In the genomic region with DNA sequence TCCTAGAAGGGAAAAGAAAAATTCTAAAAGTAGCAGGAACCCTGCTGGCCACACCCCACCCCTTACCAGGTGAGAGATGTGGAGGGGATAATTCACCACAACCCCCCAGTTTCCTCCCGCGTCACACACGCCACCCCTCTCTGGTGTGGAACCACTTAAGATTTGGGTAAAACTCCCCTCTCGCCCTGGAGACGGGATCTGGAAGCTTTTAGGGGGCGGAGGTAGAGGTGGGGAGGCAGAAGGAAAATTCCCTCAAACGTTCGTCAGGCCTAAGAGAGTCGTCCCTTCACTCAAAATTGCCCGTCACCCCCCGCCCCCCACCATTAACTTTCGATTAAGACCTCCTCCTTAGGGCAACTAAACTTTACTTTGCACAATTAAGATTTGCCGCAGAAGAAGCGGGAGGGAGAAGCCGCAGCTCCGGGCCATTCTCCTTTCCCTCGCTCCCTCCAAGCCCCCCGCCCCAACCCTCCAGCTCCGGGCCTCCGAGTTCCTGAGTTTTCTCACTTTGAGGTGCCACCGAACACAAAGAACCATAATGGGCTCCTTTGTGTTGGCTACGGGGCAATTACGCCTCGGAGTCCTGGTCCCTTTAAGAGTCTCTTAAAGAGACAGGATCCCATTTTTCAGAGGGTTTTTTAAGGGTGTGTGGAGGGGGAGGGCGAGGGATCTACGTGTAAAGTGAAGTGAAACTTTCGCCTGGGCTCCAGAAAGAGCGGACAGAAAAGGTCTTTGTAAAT, we compare ENCODE assay signal across 8 cellular contexts. TPM values are rescaled to one million over a fixed set of nuclear protein-coding genes. Genes with fewer than 3 reads are reported as not detected.
DNase-seq lines count a peak whose midpoint lies in the region; ATAC-seq and TF ChIP-seq lines count a peak whose summit lies in the region.

No MANE protein-coding gene starts in this region.

- DNase-seq in AG09309 (ENCODE audit: low read depth) = no peak
- DNase-seq in GM13976 (ENCODE audit: low spot score) = peak; percentile 79
- peak; percentile 86 for DNase-seq in NCI-H69 (lab: John Stamatoyannopoulos, UW)
- DNase-seq in adrenal gland = peak in 4 of 7 donors; percentile 18 to 56 (median 38)
- peak; percentile 19 for DNase-seq in left ventricle myocardium inferior
- peak in 1 of 2 donors; percentile 31 for DNase-seq in trophoblast cell

- peaks cover 19% of the 10 kb centered on the region for H3K79me1 ChIP-seq in trophoblast cell (ENCODE audit: low read length)

- TF ChIP-seq POLR2A in adrenal gland (IDR thresholded peaks at IDR 0.05) = no peak

- H3K9me3 ChIP-seq in adrenal gland (replicated peaks in 1 of 3) (no peaks in the 10 kb centered on the region), left ventricle myocardium inferior (replicated peaks) (no peaks in the 10 kb centered on the region), trophoblast cell (ENCODE audit: insufficient read depth, low read depth, low read length) (peaks cover 11% of the 10 kb centered on the region)

- ATAC-seq in HG02852 (IDR thresholded peaks at IDR 0.05; ENCODE audit: unreplicated experiment) (no peak), HG02884 (IDR thresholded peaks at IDR 0.05; ENCODE audit: unreplicated experiment) (no peak)

- peak overlapping the region; percentile 24 for H3K9ac ChIP-seq in trophoblast cell (ENCODE audit: low read length)

- peak overlapping the region; percentile 93 for H2AK5ac ChIP-seq in trophoblast cell (ENCODE audit: low read length)

- peak overlapping the region; percentile 59 for H3K14ac ChIP-seq in trophoblast cell (ENCODE audit: low read length)

- no peak for TF ChIP-seq CTCF in AG09309 (IDR thresholded peaks at IDR 0.05; ENCODE audit: control insufficient read depth, insufficient read depth, low read depth, low read length, missing control alignments)
- TF ChIP-seq CTCF in GM13976 (IDR thresholded peaks at IDR 0.05; ENCODE audit: borderline replicate concordance, control extremely low read depth, extremely low read depth, insufficient read depth, missing control alignments) = no peak
- TF ChIP-seq CTCF in adrenal gland (IDR thresholded peaks at IDR 0.05) = no peak
- no peak for TF ChIP-seq CTCF in left ventricle myocardium inferior (IDR thresholded peaks at IDR 0.05; ENCODE audit: borderline replicate concordance)

- H2AFZ ChIP-seq in trophoblast cell (ENCODE audit: insufficient read depth, low read length, poor library complexity) = peak overlapping the region; percentile 81

- H2BK120ac ChIP-seq in trophoblast cell (ENCODE audit: insufficient read depth, low read length, poor library complexity) = peak overlapping the region; percentile 98

- H4K8ac ChIP-seq in trophoblast cell (ENCODE audit: low read depth, low read length) = peak overlapping the region; percentile 92

- H2BK5ac ChIP-seq in trophoblast cell (ENCODE audit: low read depth, low read length, poor library complexity) = peak overlapping the region; percentile 89

- 2 to 3% (median 2%) methylated on average over 24 to 28 of the region's 28 CpGs for WGBS in adrenal gland, 4 donors
- no CpG with 5 or more reads among the region's 28 CpGs for whole genome bisulfite sequencing in trophoblast cell (ENCODE audit: extremely low coverage, insufficient coverage, insufficient read length)

- no peaks in the 10 kb centered on the region for H3K36me3 ChIP-seq in adrenal gland (replicated peaks in 1 of 2)
- no peaks in the 10 kb centered on the region for H3K36me3 ChIP-seq in left ventricle myocardium inferior
- H3K36me3 ChIP-seq in trophoblast cell (ENCODE audit: control insufficient read depth in 1 of 2, insufficient read depth in 2 of 2, low read length in 2 of 2) = peaks cover 4 to 8% of the 10 kb centered on the region in 2 experiments

- H3K27ac ChIP-seq in adrenal gland = peak overlapping the region in 4 of 5 donors; percentile 53 to 73 (median 67)
- peak overlapping the region; percentile 67 for H3K27ac ChIP-seq in left ventricle myocardium inferior (replicated peaks)
- H3K27ac ChIP-seq in trophoblast cell (ENCODE audit: low read depth, low read length) = peak overlapping the region; percentile 77

- peak overlapping the region; percentile 83 for H3K4me2 ChIP-seq in trophoblast cell (ENCODE audit: low read length)

- peak overlapping the region; percentile 55 for H3K4ac ChIP-seq in trophoblast cell (ENCODE audit: low read depth, low read length)

- H3K27me3 ChIP-seq in adrenal gland (no peaks in the 10 kb centered on the region), left ventricle myocardium inferior (ENCODE audit: low read depth) (peaks cover 22% of the 10 kb centered on the region), trophoblast cell (ENCODE audit: insufficient read depth, low read length) (peaks cover 20% of the 10 kb centered on the region)

- H3K4me3 ChIP-seq in AG09309 (ENCODE audit: control insufficient read depth, low read depth, low read length) = peak overlapping the region; percentile 94
- peak overlapping the region; percentile 32 to 68 (median 49) for H3K4me3 ChIP-seq in adrenal gland
- H3K4me3 ChIP-seq in left ventricle myocardium inferior = peak overlapping the region; percentile 79
- H3K4me3 ChIP-seq in trophoblast cell (ENCODE audit: low read depth, low read length) = peak overlapping the region; percentile 39

- H4K91ac ChIP-seq in trophoblast cell (ENCODE audit: low read depth, low read length) = peak overlapping the region; percentile 95

- in situ Hi-C loops in GM13976 (cut with MboI; ENCODE audit: low sequenced_read_pairs, unreplicated experiment) = no loop called here

- peak overlapping the region; percentile 94 for H4K12ac ChIP-seq in trophoblast cell (ENCODE audit: low read depth, low read length)

- intact Hi-C loops in adrenal gland (cut with DNase I) = no loop called here
- intact Hi-C loops in left ventricle myocardium inferior (cut with micrococcal nuclease) = no loop called here

- H3K79me2 ChIP-seq in trophoblast cell (ENCODE audit: control insufficient read depth, insufficient read depth, low read length, poor library complexity) = peaks cover 4% of the 10 kb centered on the region

- peak overlapping the region; percentile 76 for H3K18ac ChIP-seq in trophoblast cell (ENCODE audit: low read length)

- H3K4me1 ChIP-seq in adrenal gland (replicated peaks in 1 of 2) (no peaks in the 10 kb centered on the region), left ventricle myocardium inferior (peaks cover 26% of the 10 kb centered on the region), trophoblast cell (ENCODE audit: control insufficient read depth in 1 of 2, insufficient read depth in 2 of 2, low read length in 2 of 2) (peaks cover 15 to 24% of the 10 kb centered on the region in 2 experiments)

- H3K23ac ChIP-seq in trophoblast cell (ENCODE audit: low read length) = no peak overlapping the region

- H2BK12ac ChIP-seq in trophoblast cell (ENCODE audit: low read length) = peak overlapping the region; percentile 85

RNA-seq across cellular contexts. Expression of a gene that starts 1.0 kb away (rescaled TPM):
- total RNA-seq in adrenal gland = 1 to 10 TPM; 2.3 to 9.1 (median 3.4) TPM
- 1 to 10 TPM in 2 of 3 donors, under 1 TPM in 1; 0.18 to 2.7 (median 2.3) TPM for polyA plus RNA-seq in adrenal gland
- total RNA-seq in left ventricle myocardium inferior = 4.0 TPM
- 24.1 and 24.3 TPM in 2 replicates for polyA plus RNA-seq in trophoblast cell (2013)

RNA-seq across cellular contexts. Expression of a gene that starts 53.1 kb away (rescaled TPM):
- total RNA-seq in adrenal gland (10 to 100 TPM; 13.6 to 33.6 (median 30.4) TPM), left ventricle myocardium inferior (16.6 TPM)
- 10 to 100 TPM in 2 of 3 donors, 1 to 10 TPM in 1; 7.2 to 30.0 (median 15.5) TPM for polyA plus RNA-seq in adrenal gland
- polyA plus RNA-seq in trophoblast cell (2013) = 22.0 and 22.6 TPM in 2 replicates

Comparison
In these comparisons a context has a peak if more than half of its experiments do, and no peak if none do; other contexts are left out.
1. H3K4me3 ChIP-seq: peak in every context shown above with its lines; median percentile 94 in AG09309; 79 in left ventricle myocardium inferior; 49 in adrenal gland; 39 in trophoblast cell.